ENCODE assay signal across 11 cellular contexts in the genomic region with DNA sequence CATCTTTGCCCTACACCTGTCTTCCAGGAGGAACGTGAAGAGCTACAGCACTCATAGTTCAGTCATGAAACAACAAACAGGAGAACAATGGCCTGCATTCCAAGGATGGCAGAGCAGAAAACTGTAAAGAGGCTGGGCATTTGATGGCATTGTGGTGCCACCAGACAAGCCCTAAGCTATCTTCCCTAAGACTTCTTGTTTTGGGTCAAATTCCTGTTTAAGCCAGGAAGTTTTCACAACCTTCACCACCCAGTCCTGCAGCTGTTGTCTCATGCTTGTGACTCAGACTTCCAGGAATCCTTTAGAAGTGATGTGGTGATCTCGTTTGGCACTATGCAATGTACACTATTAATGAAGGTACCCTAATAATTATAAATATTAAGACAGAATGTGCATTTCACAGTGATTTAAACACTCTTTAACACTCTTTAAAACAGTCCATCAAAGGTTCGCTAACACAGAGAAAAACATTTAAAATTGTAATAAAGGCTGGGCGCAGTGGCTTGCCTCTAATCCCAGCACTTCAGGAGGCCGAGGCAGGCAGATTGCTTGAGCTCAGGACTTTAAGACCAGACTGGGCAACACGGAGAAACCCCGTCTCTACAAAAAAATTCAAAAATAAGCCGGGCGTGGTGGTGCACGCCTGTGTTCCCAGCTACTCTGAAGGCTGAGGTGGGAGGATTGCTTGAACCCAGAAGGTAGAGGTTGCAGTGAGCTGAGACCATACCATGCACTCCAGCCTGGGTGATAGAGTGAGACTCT. TPM values are rescaled to one million over a fixed set of nuclear protein-coding genes. Genes with fewer than 3 reads are reported as not detected.
DNase-seq lines count a peak whose midpoint lies in the region; ATAC-seq and TF ChIP-seq lines count a peak whose summit lies in the region.
"Had no signal": no experiment of that assay in that cellular context is flagged by ENCODE, and none has a peak within 500 bp of the region (broad histone marks: within the 10 kb centered on the region; RNA-seq: fewer than 3 reads in every experiment).

No MANE protein-coding gene starts in this region.

- H3K4me3 ChIP-seq in skeletal muscle cell (ENCODE audit: low read depth, low read length): no peak overlapping the region
- H3K4me3 ChIP-seq in gastrocnemius medialis: no peak overlapping the region
- H3K4me3 ChIP-seq: testis had no signal

- TF ChIP-seq CTCF in RWPE1 (conservative IDR thresholded peaks at IDR 0.05; ENCODE audit: low read depth): no peak
- TF ChIP-seq CTCF in gastrocnemius medialis (IDR thresholded peaks at IDR 0.05 in 4 of 5, conservative IDR thresholded peaks at IDR 0.05 in 1 of 5): no peak

- H3K36me3 ChIP-seq in gastrocnemius medialis: no peaks in the 10 kb centered on the region

- no peaks in the 10 kb centered on the region for H3K9me3 ChIP-seq in gastrocnemius medialis
- H3K9me3 ChIP-seq: testis had no signal

- in situ Hi-C loops in gastrocnemius medialis (cut with MboI; ENCODE audit: low sequenced_read_pairs in 4 of 4): loop anchor here in 1 of 4 donors (25.0 kb wide), 1 partner anchor 660 kb away; the partner anchor contains the start of gene DPY19L1

- intact Hi-C loops in gastrocnemius medialis (cut with DNase I; ENCODE audit: low total_unique reads): loop anchor here (10.0 kb wide), 2 partner anchors 607 to 663 kb away; partner anchors contain the start of gene DPY19L1

- peaks cover 19 to 22% of the 10 kb centered on the region in 2 donors for H3K4me1 ChIP-seq in gastrocnemius medialis

- ATAC-seq in HG03432 (IDR thresholded peaks at IDR 0.05; ENCODE audit: unreplicated experiment): no peak
- ATAC-seq in stimulated activated naive CD8-positive, alpha-beta T cell treated with anti-CD3 and anti-CD28 coated beads, Interleukin-15, Interleukin-2, amounts not matched to agents 100 U/mL and 50 U/mL, for 24 hours: no peak
- ATAC-seq in gastrocnemius medialis: no peak
- ATAC-seq: activated CD8-positive, alpha-beta T cell treated with anti-CD3 and anti-CD28 coated beads for 36 hours had no signal

- TF ChIP-seq POLR2A in gastrocnemius medialis (IDR thresholded peaks at IDR 0.05): no peak

- DNase-seq in SIG-M5 treated with dmso at 0.1 percent for 504 hours (lab: John Stamatoyannopoulos, UW; ENCODE audit: unreplicated experiment) (peak; percentile 43), SIG-M5 (lab: John Stamatoyannopoulos, UW) (no peak), RWPE1 (ENCODE audit: low spot score) (peak; percentile 56), fibroblast of gingiva (ENCODE audit: low read depth) (peak; percentile 40), skeletal muscle cell (ENCODE audit: low read depth) (peak; percentile 32), gastrocnemius medialis (no peak)
- no peak for DNase-seq in stimulated activated naive CD8-positive, alpha-beta T cell treated with anti-CD3 and anti-CD28 coated beads, Interleukin-15, Interleukin-2, amounts not matched to agents 100 U/mL and 50 U/mL, for 24 hours
- DNase-seq: activated CD8-positive, alpha-beta T cell treated with anti-CD3 and anti-CD28 coated beads for 36 hours; stimulated activated CD4-positive, alpha-beta T cell treated with anti-CD3 and anti-CD28 coated beads, Interleukin-4, amount 100 ng/mL, for 1 hour; testis had no signal

- CTCF ChIA-PET in RWPE1 (lab: Yijun Ruan, JAX): interaction anchor here (0.6 to 1.3 kb wide), 2 partner anchors 12 to 104 kb away, joined by 3 to 6 read pairs; no protein-coding TSS in a partner anchor

- H3K27me3 ChIP-seq in gastrocnemius medialis: no peaks in the 10 kb centered on the region
- H3K27me3 ChIP-seq: testis had no signal

- H3K27ac ChIP-seq in RWPE1 (no peak overlapping the region), gastrocnemius medialis (no peak overlapping the region)
- H3K27ac ChIP-seq: testis had no signal

- POLR2A ChIA-PET in RWPE1 (lab: Yijun Ruan, JAX; ENCODE audit: low non-redundant PET): no interaction called here

RNA-seq across cellular contexts. Expression of gene HERPUD2, which starts 2.7 kb away (rescaled TPM):
- total RNA-seq in gastrocnemius medialis: 10 to 100 TPM; 12.2 to 27.8 (median 24.7) TPM

Comparison
In these comparisons a context has a peak if more than half of its experiments do, and no peak if none do; other contexts are left out.
1. DNase-seq: peak in SIG-M5 treated with dmso at 0.1 percent for 504 hours (single experiment), RWPE1 (single experiment), fibroblast of gingiva (single experiment) and skeletal muscle cell (single experiment); none in SIG-M5 (single experiment), stimulated activated naive CD8-positive, alpha-beta T cell treated with anti-CD3 and anti-CD28 coated beads, Interleukin-15, Interleukin-2, amounts not matched to agents 100 U/mL and 50 U/mL, for 24 hours (single experiment) and gastrocnemius medialis (0 of 2).